In genomic region chr18:22165049-22165602, GRCh38 we compare ENCODE assay signal across 11 cellular contexts. TPM values are rescaled to one million over a fixed set of nuclear protein-coding genes. Genes with fewer than 3 reads are reported as not detected.
DNase-seq lines count a peak whose midpoint lies in the region; ATAC-seq and TF ChIP-seq lines count a peak whose summit lies in the region.
"Had no signal": no experiment of that assay in that cellular context is flagged by ENCODE, and none has a peak within 500 bp of the region (broad histone marks: within the 10 kb centered on the region; RNA-seq: fewer than 3 reads in every experiment).

No MANE protein-coding gene starts in this region.

- ATAC-seq in naive thymus-derived CD8-positive, alpha-beta T cell, result no peak
- ATAC-seq in upper lobe of left lung (ENCODE audit: low FRiP score in 2 of 2) (no peak), HG02623 (IDR thresholded peaks at IDR 0.05; ENCODE audit: unreplicated experiment) (no peak), HG03439 (IDR thresholded peaks at IDR 0.05; ENCODE audit: unreplicated experiment) (no peak)

- H3K4me1 Mint-ChIP-seq in endothelial cell (ENCODE audit: unreplicated experiment), result peaks cover 7% of the 10 kb centered on the region
- peaks cover 4 to 34% (median 30%) of the 10 kb centered on the region in 4 donors for H3K4me1 Mint-ChIP-seq in naive thymus-derived CD8-positive, alpha-beta T cell

- peak overlapping the region in 3 of 4 donors; percentile 70 to 78 (median 73) for H3K4me3 ChIP-seq in upper lobe of left lung

- H3K9me3 Mint-ChIP-seq in endothelial cell (ENCODE audit: unreplicated experiment), result no peaks in the 10 kb centered on the region
- peaks cover 0 to 5% (median 0%) of the 10 kb centered on the region in 9 donors for H3K9me3 Mint-ChIP-seq in naive thymus-derived CD8-positive, alpha-beta T cell

- POLR2A ChIA-PET in naive thymus-derived CD8-positive, alpha-beta T cell (lab: Charles Lee), result no interaction called here

- TF ChIP-seq CTCF in endothelial cell (IDR thresholded peaks at IDR 0.05; ENCODE audit: unreplicated experiment) (no peak), upper lobe of left lung (IDR thresholded peaks at IDR 0.05) (no peak)

- peaks cover 18% of the 10 kb centered on the region for H3K27me3 Mint-ChIP-seq in endothelial cell (ENCODE audit: unreplicated experiment)
- peaks cover 32 to 88% (median 66%) of the 10 kb centered on the region in 5 donors for H3K27me3 Mint-ChIP-seq in naive thymus-derived CD8-positive, alpha-beta T cell

- peaks cover 3 to 33% (median 20%) of the 10 kb centered on the region in 4 donors for H3K4me1 ChIP-seq in upper lobe of left lung

- WGBS in upper lobe of left lung, 2 donors, result 26 to 32% methylated on average over 33 to 42 of the region's 50 CpGs

- peaks cover 0 to 19% (median 8%) of the 10 kb centered on the region in 4 donors for H3K27me3 ChIP-seq in upper lobe of left lung

- H3K4me3 Mint-ChIP-seq in endothelial cell (ENCODE audit: unreplicated experiment), result peak overlapping the region; percentile 85
- peak overlapping the region; percentile 39 to 76 (median 68) for H3K4me3 Mint-ChIP-seq in naive thymus-derived CD8-positive, alpha-beta T cell

- peak; percentile 8 for DNase-seq in activated gamma-delta T cell (lab: John Stamatoyannopoulos, UW)
- no peak for DNase-seq in activated gamma-delta T cell treated with Interleukin-2 at 50 U/mL for 16 hours
- DNase-seq in endothelial cell (ENCODE audit: low spot score), result peak; percentile 35
- no peak for DNase-seq in naive thymus-derived CD8-positive, alpha-beta T cell
- peak in 1 of 2 donors; percentile 85 for DNase-seq in upper lobe of left lung
- DNase-seq in H4 (ENCODE audit: low spot score), result no peak
- DNase-seq: activated CD8-positive, alpha-beta memory T cell treated with anti-CD3 and anti-CD28 coated beads, Interleukin-2, amount 50 U/mL, for 4 hours; NCI-H1092; NCI-H82 had no signal

- H3K27ac Mint-ChIP-seq in endothelial cell (ENCODE audit: unreplicated experiment), result no peak overlapping the region
- H3K27ac Mint-ChIP-seq in naive thymus-derived CD8-positive, alpha-beta T cell, result no peak overlapping the region

- TF ChIP-seq POLR2A in upper lobe of left lung (IDR thresholded peaks at IDR 0.05), result no peak

- H3K9me3 ChIP-seq in upper lobe of left lung, result no peaks in the 10 kb centered on the region

- TF ChIP-seq EP300 in upper lobe of left lung (IDR thresholded peaks at IDR 0.05), result no peak

- no peaks in the 10 kb centered on the region for H3K36me3 ChIP-seq in upper lobe of left lung

- H3K36me3 Mint-ChIP-seq in endothelial cell (ENCODE audit: low read depth, unreplicated experiment), result peaks cover 4% of the 10 kb centered on the region
- peaks cover 0 to 4% (median 0%) of the 10 kb centered on the region in 3 donors for H3K36me3 Mint-ChIP-seq in naive thymus-derived CD8-positive, alpha-beta T cell

- H3K27ac ChIP-seq in upper lobe of left lung, result peak overlapping the region; percentile 58 to 98 (median 96)

RNA-seq across cellular contexts. Expression of gene GATA6, which starts 4.3 kb away (rescaled TPM):
- total RNA-seq in endothelial cell (ENCODE audit: unreplicated experiment) (23.8 TPM), upper lobe of left lung (10 to 100 TPM; 29.7 to 52.8 (median 41.4) TPM)
- under 1 TPM in 1 of 2 experiments, not detected in 1; 0.13 TPM for total RNA-seq in naive thymus-derived CD8-positive, alpha-beta T cell
- polyA plus RNA-seq in naive thymus-derived CD8-positive, alpha-beta T cell, result under 1 TPM in 2 of 3 donors, not detected in 1; 0.03 to 0.88 TPM
- total RNA-seq in H4 (2014; rRNA removed; shearing (Covaris generic)), result 6.5 and 7.5 TPM in 2 replicates

Comparison
In these comparisons a context has a peak if more than half of its experiments do, and no peak if none do; other contexts are left out.
1. DNase-seq: peak in activated gamma-delta T cell (single experiment) and endothelial cell (single experiment); none in activated gamma-delta T cell treated with Interleukin-2 at 50 U/mL for 16 hours (single experiment), naive thymus-derived CD8-positive, alpha-beta T cell (0 of 10) and H4 (single experiment).